1 cellular context compared by ENCODE assay signal in genomic region chr5:35461530-35461929, GRCh38.
TF ChIP-seq lines count a peak whose summit lies in the region.

No MANE protein-coding gene starts in this region.

TF ChIP-seq in GM23338, 12 proteins besides CTCF, POLR2A, EP300 and RAD21 (continued from another document):
- no peak for TF ChIP-seq ZNF462 (CRISPR knock-in tag; IDR thresholded peaks at IDR 0.05)
